Comparison of ENCODE assay signal across 11 cellular contexts in the genomic region with DNA sequence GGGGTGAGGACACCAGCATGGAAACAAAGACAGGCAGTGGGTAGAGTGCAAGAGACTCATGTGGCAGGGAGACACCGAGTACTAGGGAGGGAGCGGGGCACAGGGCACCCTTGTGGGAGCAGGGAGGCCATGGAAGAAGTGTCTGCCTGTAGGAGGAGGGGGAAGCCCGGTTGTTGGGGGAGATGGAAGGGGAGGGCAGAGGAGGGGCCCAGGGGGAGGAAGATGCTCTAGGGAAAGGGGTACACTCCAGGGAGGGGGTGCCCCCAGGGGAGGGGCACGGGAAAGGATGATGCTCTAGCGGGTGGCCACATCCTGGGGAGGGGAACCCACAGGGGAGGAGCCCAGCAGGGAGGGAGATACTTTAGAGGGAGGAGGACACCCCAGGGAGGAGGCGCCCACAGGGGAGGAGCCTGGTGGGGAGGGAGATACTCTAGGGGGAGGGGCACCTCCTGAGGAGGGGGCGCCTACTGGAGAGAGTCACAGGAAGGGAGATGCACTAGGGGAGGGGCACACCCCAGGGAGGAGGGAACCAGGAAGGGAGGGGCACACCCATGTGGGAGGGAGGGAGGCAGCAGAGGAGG. TPM values are rescaled to one million over a fixed set of nuclear protein-coding genes. Genes with fewer than 3 reads are reported as not detected.
DNase-seq lines count a peak whose midpoint lies in the region; ATAC-seq lines count a peak whose summit lies in the region.
"Had no signal": no experiment of that assay in that cellular context is flagged by ENCODE, and none has a peak within 500 bp of the region (broad histone marks: within the 10 kb centered on the region; RNA-seq: fewer than 3 reads in every experiment).

No MANE protein-coding gene starts in this region.

- peak overlapping the region; percentile 67 to 97 (median 94) for H3K27ac Mint-ChIP-seq in naive thymus-derived CD8-positive, alpha-beta T cell
- H3K27ac Mint-ChIP-seq in stimulated activated naive B cell treated with anti-CD40 and anti-IgM and Interleukin-4, amounts not matched to agents 10 μg/mL and 1 μg/mL and 100 μg/mL, for 72 hours, result no peak overlapping the region

- H3K9me3 Mint-ChIP-seq in naive thymus-derived CD8-positive, alpha-beta T cell, result peaks cover 0 to 5% (median 0%) of the 10 kb centered on the region in 9 donors
- peaks cover 6 to 7% of the 10 kb centered on the region in 2 donors for H3K9me3 Mint-ChIP-seq in stimulated activated naive B cell treated with anti-CD40 and anti-IgM and Interleukin-4, amounts not matched to agents 10 μg/mL and 1 μg/mL and 100 μg/mL, for 72 hours

- peaks cover 0 to 6% (median 0%) of the 10 kb centered on the region in 3 donors for H3K36me3 Mint-ChIP-seq in naive thymus-derived CD8-positive, alpha-beta T cell
- H3K36me3 Mint-ChIP-seq in stimulated activated naive B cell treated with anti-CD40 and anti-IgM and Interleukin-4, amounts not matched to agents 10 μg/mL and 1 μg/mL and 100 μg/mL, for 72 hours, result peaks cover 5 to 7% of the 10 kb centered on the region in 2 donors

- no peaks in the 10 kb centered on the region for H3K27me3 Mint-ChIP-seq in naive thymus-derived CD8-positive, alpha-beta T cell
- peaks cover 24 to 34% of the 10 kb centered on the region in 2 donors for H3K27me3 Mint-ChIP-seq in stimulated activated naive B cell treated with anti-CD40 and anti-IgM and Interleukin-4, amounts not matched to agents 10 μg/mL and 1 μg/mL and 100 μg/mL, for 72 hours

- H3K4me3 Mint-ChIP-seq in naive thymus-derived CD8-positive, alpha-beta T cell, result peak overlapping the region; percentile 62 to 88 (median 74)
- no peak overlapping the region for H3K4me3 Mint-ChIP-seq in stimulated activated naive B cell treated with anti-CD40 and anti-IgM and Interleukin-4, amounts not matched to agents 10 μg/mL and 1 μg/mL and 100 μg/mL, for 72 hours
- H3K4me3 Mint-ChIP-seq: neural crest cell had no signal

- DNase-seq in T-helper 9 cell, result peak; percentile 64
- DNase-seq in activated effector memory CD4-positive, alpha-beta T cell treated with Interleukin-2 at 50 U/mL for 16 hours, result peak; percentile 85
- DNase-seq in naive thymus-derived CD8-positive, alpha-beta T cell, result peak; percentile 52 to 95 (median 90)
- DNase-seq in stimulated activated naive B cell treated with anti-CD40 and anti-IgM and Interleukin-4, amounts not matched to agents 10 μg/mL and 1 μg/mL and 100 μg/mL, for 72 hours, result peak; percentile 13
- DNase-seq in NCI-H226, result no peak
- DNase-seq in NCI-H1930 (lab: John Stamatoyannopoulos, UW), result no peak
- DNase-seq: adrenal gland, HCEC 1CT had no signal

- POLR2A ChIA-PET in naive thymus-derived CD8-positive, alpha-beta T cell (lab: Charles Lee), result interaction anchor here (0.9 kb wide), 1 partner anchor 74 kb away, joined by 3 read pairs; the partner anchor contains the start of gene MYO9B

- ATAC-seq in naive thymus-derived CD8-positive, alpha-beta T cell, result peak; percentile 87 to 96
- ATAC-seq in stimulated activated naive B cell treated with anti-CD40 and anti-IgM and Interleukin-4, amounts not matched to agents 10 μg/mL and 1 μg/mL and 100 μg/mL, for 72 hours (replicated peaks), result peak; percentile 21 to 65
- ATAC-seq in HG03520 (IDR thresholded peaks at IDR 0.05; ENCODE audit: unreplicated experiment) (no peak), GM18907 (IDR thresholded peaks at IDR 0.05; ENCODE audit: unreplicated experiment) (no peak)

- H3K4me1 Mint-ChIP-seq in naive thymus-derived CD8-positive, alpha-beta T cell, result peaks cover 17 to 38% (median 32%) of the 10 kb centered on the region in 4 donors
- H3K4me1 Mint-ChIP-seq in stimulated activated naive B cell treated with anti-CD40 and anti-IgM and Interleukin-4, amounts not matched to agents 10 μg/mL and 1 μg/mL and 100 μg/mL, for 72 hours, result peaks cover 12% of the 10 kb centered on the region in 2 donors
- H3K4me1 Mint-ChIP-seq: neural crest cell had no signal

RNA-seq across cellular contexts. Expression of gene CPAMD8, which starts 24.9 kb away (rescaled TPM):
- total RNA-seq in naive thymus-derived CD8-positive, alpha-beta T cell, result 1 to 10 TPM; 6.4 to 7.5 TPM
- polyA plus RNA-seq in naive thymus-derived CD8-positive, alpha-beta T cell, result 1 to 10 TPM in 2 of 3 donors, under 1 TPM in 1; 0.89 to 2.1 (median 1.1) TPM

Comparison
In these comparisons a context has a peak if more than half of its experiments do, and no peak if none do; other contexts are left out.
1. DNase-seq: peak in T-helper 9 cell (single experiment), activated effector memory CD4-positive, alpha-beta T cell treated with Interleukin-2 at 50 U/mL for 16 hours (single experiment), naive thymus-derived CD8-positive, alpha-beta T cell (10 of 10) and stimulated activated naive B cell treated with anti-CD40 and anti-IgM and Interleukin-4, amounts not matched to agents 10 μg/mL and 1 μg/mL and 100 μg/mL, for 72 hours (single experiment); none in NCI-H226 (single experiment) and NCI-H1930 (0 of 2).
2. ATAC-seq: peak in naive thymus-derived CD8-positive, alpha-beta T cell (2 of 2) and stimulated activated naive B cell treated with anti-CD40 and anti-IgM and Interleukin-4, amounts not matched to agents 10 μg/mL and 1 μg/mL and 100 μg/mL, for 72 hours (2 of 2); none in HG03520 (single experiment) and GM18907 (single experiment).
3. H3K4me3 Mint-ChIP-seq: peak in naive thymus-derived CD8-positive, alpha-beta T cell (10 of 10); none in stimulated activated naive B cell treated with anti-CD40 and anti-IgM and Interleukin-4, amounts not matched to agents 10 μg/mL and 1 μg/mL and 100 μg/mL, for 72 hours (0 of 2).